1 cellular context compared by ENCODE assay signal in genomic region chrX:100768679-100769338, GRCh38.
TF ChIP-seq lines count a peak whose summit lies in the region.

No MANE protein-coding gene starts in this region.

TF ChIP-seq in HepG2, 621 proteins besides CTCF, POLR2A, EP300 and RAD21 (continued from another document):
- TF ChIP-seq, protein P1, sequence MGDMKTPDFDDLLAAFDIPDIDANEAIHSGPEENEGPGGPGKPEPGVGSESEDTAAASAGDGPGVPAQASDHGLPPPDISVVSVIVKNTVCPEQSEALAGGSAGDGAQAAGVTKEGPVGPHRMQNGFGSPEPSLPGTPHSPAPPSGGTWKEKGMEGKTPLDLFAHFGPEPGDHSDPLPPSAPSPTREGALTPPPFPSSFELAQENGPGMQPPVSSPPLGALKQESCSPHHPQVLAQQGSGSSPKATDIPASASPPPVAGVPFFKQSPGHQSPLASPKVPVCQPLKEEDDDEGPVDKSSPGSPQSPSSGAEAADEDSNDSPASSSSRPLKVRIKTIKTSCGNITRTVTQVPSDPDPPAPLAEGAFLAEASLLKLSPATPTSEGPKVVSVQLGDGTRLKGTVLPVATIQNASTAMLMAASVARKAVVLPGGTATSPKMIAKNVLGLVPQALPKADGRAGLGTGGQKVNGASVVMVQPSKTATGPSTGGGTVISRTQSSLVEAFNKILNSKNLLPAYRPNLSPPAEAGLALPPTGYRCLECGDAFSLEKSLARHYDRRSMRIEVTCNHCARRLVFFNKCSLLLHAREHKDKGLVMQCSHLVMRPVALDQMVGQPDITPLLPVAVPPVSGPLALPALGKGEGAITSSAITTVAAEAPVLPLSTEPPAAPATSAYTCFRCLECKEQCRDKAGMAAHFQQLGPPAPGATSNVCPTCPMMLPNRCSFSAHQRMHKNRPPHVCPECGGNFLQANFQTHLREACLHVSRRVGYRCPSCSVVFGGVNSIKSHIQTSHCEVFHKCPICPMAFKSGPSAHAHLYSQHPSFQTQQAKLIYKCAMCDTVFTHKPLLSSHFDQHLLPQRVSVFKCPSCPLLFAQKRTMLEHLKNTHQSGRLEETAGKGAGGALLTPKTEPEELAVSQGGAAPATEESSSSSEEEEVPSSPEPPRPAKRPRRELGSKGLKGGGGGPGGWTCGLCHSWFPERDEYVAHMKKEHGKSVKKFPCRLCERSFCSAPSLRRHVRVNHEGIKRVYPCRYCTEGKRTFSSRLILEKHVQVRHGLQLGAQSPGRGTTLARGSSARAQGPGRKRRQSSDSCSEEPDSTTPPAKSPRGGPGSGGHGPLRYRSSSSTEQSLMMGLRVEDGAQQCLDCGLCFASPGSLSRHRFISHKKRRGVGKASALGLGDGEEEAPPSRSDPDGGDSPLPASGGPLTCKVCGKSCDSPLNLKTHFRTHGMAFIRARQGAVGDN (CRISPR knock-in tag; IDR thresholded peaks at IDR 0.05), result no peak
- TF ChIP-seq ZNF10 (CRISPR knock-in tag; IDR thresholded peaks at IDR 0.05; ENCODE audit: borderline replicate concordance, low read depth) (no peak), KDM1A (CRISPR knock-in tag; IDR thresholded peaks at IDR 0.05) (no peak), XBP1 (CRISPR knock-in tag; IDR thresholded peaks at IDR 0.05) (no peak), ZNF160 (CRISPR knock-in tag; IDR thresholded peaks at IDR 0.05) (peak; percentile 98), ZNF800 (CRISPR knock-in tag; IDR thresholded peaks at IDR 0.05) (0 out of 2 replicates have a peak, but pooled peaks have one; percentile 24), ZNF317 (CRISPR knock-in tag; IDR thresholded peaks at IDR 0.05) (no peak), ZNF670 (CRISPR knock-in tag; IDR thresholded peaks at IDR 0.05; ENCODE audit: borderline replicate concordance) (no peak), IRF2 (CRISPR knock-in tag; IDR thresholded peaks at IDR 0.05) (no peak), RNF2 (conservative IDR thresholded peaks at IDR 0.05; ENCODE audit: low read depth) (no peak), ZNF251 (CRISPR knock-in tag; IDR thresholded peaks at IDR 0.05) (no peak), STAG1 (CRISPR knock-in tag; IDR thresholded peaks at IDR 0.05) (peak; percentile 86), NONO (IDR thresholded peaks at IDR 0.05) (no peak), NONO (CRISPR knock-in tag; conservative IDR thresholded peaks at IDR 0.05) (no peak), RBM39 (IDR thresholded peaks at IDR 0.05; ENCODE audit: low read depth, low read length, poor library complexity, severe bottlenecking) (no peak), PRPF4 (IDR thresholded peaks at IDR 0.05; ENCODE audit: low read depth, low read length, poor library complexity, severe bottlenecking) (no peak), SSRP1 (CRISPR knock-in tag; IDR thresholded peaks at IDR 0.05) (no peak), U2AF2 (IDR thresholded peaks at IDR 0.05; ENCODE audit: low read depth, low read length) (no peak), ZNF749 (CRISPR knock-in tag; IDR thresholded peaks at IDR 0.05; ENCODE audit: borderline replicate concordance) (no peak), ETV5 (CRISPR knock-in tag; IDR thresholded peaks at IDR 0.05; ENCODE audit: borderline replicate concordance) (no peak), ZBED4 (CRISPR knock-in tag; IDR thresholded peaks at IDR 0.05; ENCODE audit: borderline replicate concordance) (no peak), ZEB1 (IDR thresholded peaks at IDR 0.05; ENCODE audit: insufficient replicate concordance, low read depth) (no peak), ZNF580 (CRISPR knock-in tag; IDR thresholded peaks at IDR 0.05; ENCODE audit: borderline replicate concordance, low read depth) (no peak), HNF1B (CRISPR knock-in tag; IDR thresholded peaks at IDR 0.05) (no peak), ZFP37 (CRISPR knock-in tag; IDR thresholded peaks at IDR 0.05; ENCODE audit: borderline replicate concordance) (no peak), SMAD3 (CRISPR knock-in tag; IDR thresholded peaks at IDR 0.05) (0 out of 2 replicates have a peak, but pooled peaks have one; percentile 33), SMC3 (IDR thresholded peaks at IDR 0.05; ENCODE audit: low read length) (peak; percentile 97), ZNF713 (CRISPR knock-in tag; IDR thresholded peaks at IDR 0.05) (no peak), CAMTA2 (CRISPR knock-in tag; IDR thresholded peaks at IDR 0.05; ENCODE audit: borderline replicate concordance) (no peak), SRSF4 (IDR thresholded peaks at IDR 0.05; ENCODE audit: low read depth, low read length, poor library complexity, severe bottlenecking) (no peak)
- TF ChIP-seq, protein P2, sequence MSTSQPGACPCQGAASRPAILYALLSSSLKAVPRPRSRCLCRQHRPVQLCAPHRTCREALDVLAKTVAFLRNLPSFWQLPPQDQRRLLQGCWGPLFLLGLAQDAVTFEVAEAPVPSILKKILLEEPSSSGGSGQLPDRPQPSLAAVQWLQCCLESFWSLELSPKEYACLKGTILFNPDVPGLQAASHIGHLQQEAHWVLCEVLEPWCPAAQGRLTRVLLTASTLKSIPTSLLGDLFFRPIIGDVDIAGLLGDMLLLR (CRISPR knock-in tag; IDR thresholded peaks at IDR 0.05), result no peak
- TF ChIP-seq, protein P3, sequence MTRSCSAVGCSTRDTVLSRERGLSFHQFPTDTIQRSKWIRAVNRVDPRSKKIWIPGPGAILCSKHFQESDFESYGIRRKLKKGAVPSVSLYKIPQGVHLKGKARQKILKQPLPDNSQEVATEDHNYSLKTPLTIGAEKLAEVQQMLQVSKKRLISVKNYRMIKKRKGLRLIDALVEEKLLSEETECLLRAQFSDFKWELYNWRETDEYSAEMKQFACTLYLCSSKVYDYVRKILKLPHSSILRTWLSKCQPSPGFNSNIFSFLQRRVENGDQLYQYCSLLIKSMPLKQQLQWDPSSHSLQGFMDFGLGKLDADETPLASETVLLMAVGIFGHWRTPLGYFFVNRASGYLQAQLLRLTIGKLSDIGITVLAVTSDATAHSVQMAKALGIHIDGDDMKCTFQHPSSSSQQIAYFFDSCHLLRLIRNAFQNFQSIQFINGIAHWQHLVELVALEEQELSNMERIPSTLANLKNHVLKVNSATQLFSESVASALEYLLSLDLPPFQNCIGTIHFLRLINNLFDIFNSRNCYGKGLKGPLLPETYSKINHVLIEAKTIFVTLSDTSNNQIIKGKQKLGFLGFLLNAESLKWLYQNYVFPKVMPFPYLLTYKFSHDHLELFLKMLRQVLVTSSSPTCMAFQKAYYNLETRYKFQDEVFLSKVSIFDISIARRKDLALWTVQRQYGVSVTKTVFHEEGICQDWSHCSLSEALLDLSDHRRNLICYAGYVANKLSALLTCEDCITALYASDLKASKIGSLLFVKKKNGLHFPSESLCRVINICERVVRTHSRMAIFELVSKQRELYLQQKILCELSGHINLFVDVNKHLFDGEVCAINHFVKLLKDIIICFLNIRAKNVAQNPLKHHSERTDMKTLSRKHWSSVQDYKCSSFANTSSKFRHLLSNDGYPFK (CRISPR knock-in tag; IDR thresholded peaks at IDR 0.05; ENCODE audit: borderline replicate concordance), result no peak
